In the genomic region with DNA sequence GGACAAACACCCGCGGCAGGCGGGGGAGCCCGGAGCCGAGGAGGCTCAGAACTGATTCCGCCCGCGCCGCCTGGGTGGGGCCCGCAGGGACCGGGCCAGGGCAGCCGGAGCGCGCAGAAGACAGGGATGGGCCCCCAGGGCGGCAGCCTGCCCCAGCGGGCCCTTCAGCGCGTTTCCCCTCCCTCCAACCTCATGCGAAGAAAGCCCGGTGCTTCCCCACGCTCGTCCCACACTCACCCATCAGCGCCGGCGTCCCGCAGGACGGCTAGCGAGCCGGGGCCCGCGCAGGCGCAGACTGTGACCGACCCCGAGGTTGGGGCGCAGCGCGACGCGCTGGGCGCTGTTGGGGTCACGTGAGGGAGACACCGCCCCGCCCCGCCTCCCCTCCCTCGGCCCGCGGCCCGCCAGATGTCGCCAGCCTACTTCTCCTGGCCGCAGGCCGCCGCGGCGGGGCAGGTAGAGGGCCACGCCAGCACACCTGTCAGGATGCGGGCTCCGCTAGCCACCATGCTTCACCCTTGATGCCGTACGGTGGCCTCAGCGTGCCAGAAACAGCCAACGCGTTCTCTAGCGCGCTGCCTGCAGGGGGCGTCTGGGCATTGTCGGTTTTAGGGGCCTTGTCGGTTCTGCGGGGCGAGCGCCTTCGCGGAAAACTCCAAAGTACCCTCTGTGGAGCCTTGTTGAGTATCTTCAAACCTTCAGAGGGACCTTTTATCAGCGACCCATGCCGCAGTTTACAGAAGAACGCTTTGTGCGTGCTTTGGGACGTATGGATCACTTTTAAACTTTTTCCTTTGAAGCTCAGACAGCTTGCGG, we compare ENCODE assay signal across 1 cellular context.
TF ChIP-seq lines count a peak whose summit lies in the region.

A gene with protein sequence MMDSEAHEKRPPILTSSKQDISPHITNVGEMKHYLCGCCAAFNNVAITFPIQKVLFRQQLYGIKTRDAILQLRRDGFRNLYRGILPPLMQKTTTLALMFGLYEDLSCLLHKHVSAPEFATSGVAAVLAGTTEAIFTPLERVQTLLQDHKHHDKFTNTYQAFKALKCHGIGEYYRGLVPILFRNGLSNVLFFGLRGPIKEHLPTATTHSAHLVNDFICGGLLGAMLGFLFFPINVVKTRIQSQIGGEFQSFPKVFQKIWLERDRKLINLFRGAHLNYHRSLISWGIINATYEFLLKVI (minus strand): TSS at position 297 of the 816 bp plus-strand sequence. CDS start 15,577 bp downstream, outside the sequence.

TF ChIP-seq in HepG2, 621 proteins besides CTCF, POLR2A, EP300 and RAD21 (continued from another document and continues in another):
- TF ChIP-seq, protein P1, sequence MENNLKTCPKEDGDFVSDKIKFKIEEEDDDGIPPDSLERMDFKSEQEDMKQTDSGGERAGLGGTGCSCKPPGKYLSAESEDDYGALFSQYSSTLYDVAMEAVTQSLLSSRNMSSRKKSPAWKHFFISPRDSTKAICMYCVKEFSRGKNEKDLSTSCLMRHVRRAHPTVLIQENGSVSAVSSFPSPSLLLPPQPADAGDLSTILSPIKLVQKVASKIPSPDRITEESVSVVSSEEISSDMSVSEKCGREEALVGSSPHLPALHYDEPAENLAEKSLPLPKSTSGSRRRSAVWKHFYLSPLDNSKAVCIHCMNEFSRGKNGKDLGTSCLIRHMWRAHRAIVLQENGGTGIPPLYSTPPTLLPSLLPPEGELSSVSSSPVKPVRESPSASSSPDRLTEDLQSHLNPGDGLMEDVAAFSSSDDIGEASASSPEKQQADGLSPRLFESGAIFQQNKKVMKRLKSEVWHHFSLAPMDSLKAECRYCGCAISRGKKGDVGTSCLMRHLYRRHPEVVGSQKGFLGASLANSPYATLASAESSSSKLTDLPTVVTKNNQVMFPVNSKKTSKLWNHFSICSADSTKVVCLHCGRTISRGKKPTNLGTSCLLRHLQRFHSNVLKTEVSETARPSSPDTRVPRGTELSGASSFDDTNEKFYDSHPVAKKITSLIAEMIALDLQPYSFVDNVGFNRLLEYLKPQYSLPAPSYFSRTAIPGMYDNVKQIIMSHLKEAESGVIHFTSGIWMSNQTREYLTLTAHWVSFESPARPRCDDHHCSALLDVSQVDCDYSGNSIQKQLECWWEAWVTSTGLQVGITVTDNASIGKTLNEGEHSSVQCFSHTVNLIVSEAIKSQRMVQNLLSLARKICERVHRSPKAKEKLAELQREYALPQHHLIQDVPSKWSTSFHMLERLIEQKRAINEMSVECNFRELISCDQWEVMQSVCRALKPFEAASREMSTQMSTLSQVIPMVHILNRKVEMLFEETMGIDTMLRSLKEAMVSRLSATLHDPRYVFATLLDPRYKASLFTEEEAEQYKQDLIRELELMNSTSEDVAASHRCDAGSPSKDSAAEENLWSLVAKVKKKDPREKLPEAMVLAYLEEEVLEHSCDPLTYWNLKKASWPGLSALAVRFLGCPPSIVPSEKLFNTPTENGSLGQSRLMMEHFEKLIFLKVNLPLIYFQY (CRISPR knock-in tag; IDR thresholded peaks at IDR 0.05; ENCODE audit: borderline replicate concordance) = peak; percentile 59; the same call in 1 of the 2 replicates
- TF ChIP-seq ATF1 (CRISPR knock-in tag; IDR thresholded peaks at IDR 0.05) (no peak), KDM6A (CRISPR knock-in tag; IDR thresholded peaks at IDR 0.05; ENCODE audit: low read depth) (peak; percentile 2; the same call in 1 of the 2 replicates), PHB2 (IDR thresholded peaks at IDR 0.05; ENCODE audit: partially characterized antibody) (no peak), CHCHD3 (CRISPR knock-in tag; IDR thresholded peaks at IDR 0.05) (peak; percentile 83), GATAD2A (CRISPR knock-in tag; IDR thresholded peaks at IDR 0.05) (peak; percentile 88), POLR2G (IDR thresholded peaks at IDR 0.05; ENCODE audit: low read depth, low read length) (peak; percentile 85), NBN (conservative IDR thresholded peaks at IDR 0.05) (no peak), SMAD9 (CRISPR knock-in tag; IDR thresholded peaks at IDR 0.05) (no peak), MXI1 (IDR thresholded peaks at IDR 0.05; ENCODE audit: borderline replicate concordance, low read depth, low read length) (peak; percentile 89; the same call in 2 of the 3 replicates), ZNF598 (CRISPR knock-in tag; IDR thresholded peaks at IDR 0.05; ENCODE audit: borderline replicate concordance) (0 out of 2 replicates have a peak, but pooled peaks have one; percentile 44), ZNF558 (CRISPR knock-in tag; IDR thresholded peaks at IDR 0.05; ENCODE audit: borderline replicate concordance) (peak; percentile 96; the same call in 1 of the 2 replicates), KAT8 (CRISPR knock-in tag; IDR thresholded peaks at IDR 0.05) (peak; percentile 92), ZBTB8A (CRISPR knock-in tag; IDR thresholded peaks at IDR 0.05; ENCODE audit: borderline replicate concordance, low read depth) (0 out of 2 replicates have a peak, but pooled peaks have one; percentile 69), SUZ12 (IDR thresholded peaks at IDR 0.05; ENCODE audit: low read depth, low read length) (no peak), ZNF556 (CRISPR knock-in tag; IDR thresholded peaks at IDR 0.05; ENCODE audit: borderline replicate concordance) (peak; percentile 94; the same call in 1 of the 2 replicates), ZMAT3 (CRISPR knock-in tag; conservative IDR thresholded peaks at IDR 0.05) (peak; percentile 99), ESRRA (CRISPR knock-in tag; IDR thresholded peaks at IDR 0.05; ENCODE audit: low read depth) (peak; percentile 65; the same call in 1 of the 2 replicates), ZNF343 (CRISPR knock-in tag; IDR thresholded peaks at IDR 0.05) (peak; percentile 36; the same call in 1 of the 2 replicates), SRSF9 (IDR thresholded peaks at IDR 0.05; ENCODE audit: borderline replicate concordance, insufficient read depth, low read depth, low read length, poor library complexity, severe bottlenecking) (no peak), ZNF17 (CRISPR knock-in tag; IDR thresholded peaks at IDR 0.05) (0 out of 2 replicates have a peak, but pooled peaks have one; percentile 50), ZFP62 (CRISPR knock-in tag; IDR thresholded peaks at IDR 0.05) (0 out of 2 replicates have a peak, but pooled peaks have one; percentile 26), ZNF615 (CRISPR knock-in tag; IDR thresholded peaks at IDR 0.05; ENCODE audit: borderline replicate concordance) (no peak), ZNF484 (CRISPR knock-in tag; IDR thresholded peaks at IDR 0.05; ENCODE audit: borderline replicate concordance, low read depth) (0 out of 2 replicates have a peak, but pooled peaks have one; percentile 38), TSC22D2 (CRISPR knock-in tag; IDR thresholded peaks at IDR 0.05; ENCODE audit: borderline replicate concordance) (peak; percentile 95; the same call in 1 of the 2 replicates), U2AF2 (IDR thresholded peaks at IDR 0.05; ENCODE audit: low read depth, low read length) (0 out of 2 replicates have a peak, but pooled peaks have one; percentile 25)
- TF ChIP-seq, protein P2, sequence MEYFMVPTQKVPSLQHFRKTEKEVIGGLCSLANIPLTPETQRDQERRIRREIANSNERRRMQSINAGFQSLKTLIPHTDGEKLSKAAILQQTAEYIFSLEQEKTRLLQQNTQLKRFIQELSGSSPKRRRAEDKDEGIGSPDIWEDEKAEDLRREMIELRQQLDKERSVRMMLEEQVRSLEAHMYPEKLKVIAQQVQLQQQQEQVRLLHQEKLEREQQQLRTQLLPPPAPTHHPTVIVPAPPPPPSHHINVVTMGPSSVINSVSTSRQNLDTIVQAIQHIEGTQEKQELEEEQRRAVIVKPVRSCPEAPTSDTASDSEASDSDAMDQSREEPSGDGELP (IDR thresholded peaks at IDR 0.05; ENCODE audit: borderline replicate concordance, low read depth) = peak; percentile 70; the same call in 1 of the 2 replicates
- TF ChIP-seq, protein P3, sequence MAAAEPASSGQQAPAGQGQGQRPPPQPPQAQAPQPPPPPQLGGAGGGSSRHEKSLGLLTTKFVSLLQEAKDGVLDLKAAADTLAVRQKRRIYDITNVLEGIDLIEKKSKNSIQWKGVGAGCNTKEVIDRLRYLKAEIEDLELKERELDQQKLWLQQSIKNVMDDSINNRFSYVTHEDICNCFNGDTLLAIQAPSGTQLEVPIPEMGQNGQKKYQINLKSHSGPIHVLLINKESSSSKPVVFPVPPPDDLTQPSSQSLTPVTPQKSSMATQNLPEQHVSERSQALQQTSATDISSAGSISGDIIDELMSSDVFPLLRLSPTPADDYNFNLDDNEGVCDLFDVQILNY (CRISPR knock-in tag; conservative IDR thresholded peaks at IDR 0.05) = 0 out of 2 replicates have a peak, but pooled peaks have one; percentile 43
- TF ChIP-seq, protein P4, sequence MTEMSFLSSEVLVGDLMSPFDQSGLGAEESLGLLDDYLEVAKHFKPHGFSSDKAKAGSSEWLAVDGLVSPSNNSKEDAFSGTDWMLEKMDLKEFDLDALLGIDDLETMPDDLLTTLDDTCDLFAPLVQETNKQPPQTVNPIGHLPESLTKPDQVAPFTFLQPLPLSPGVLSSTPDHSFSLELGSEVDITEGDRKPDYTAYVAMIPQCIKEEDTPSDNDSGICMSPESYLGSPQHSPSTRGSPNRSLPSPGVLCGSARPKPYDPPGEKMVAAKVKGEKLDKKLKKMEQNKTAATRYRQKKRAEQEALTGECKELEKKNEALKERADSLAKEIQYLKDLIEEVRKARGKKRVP (CRISPR knock-in tag; IDR thresholded peaks at IDR 0.05) = peak in 1 of 2 experiments; percentile 78; a peak in 2 of 4 replicates
- TF ChIP-seq, protein P5, sequence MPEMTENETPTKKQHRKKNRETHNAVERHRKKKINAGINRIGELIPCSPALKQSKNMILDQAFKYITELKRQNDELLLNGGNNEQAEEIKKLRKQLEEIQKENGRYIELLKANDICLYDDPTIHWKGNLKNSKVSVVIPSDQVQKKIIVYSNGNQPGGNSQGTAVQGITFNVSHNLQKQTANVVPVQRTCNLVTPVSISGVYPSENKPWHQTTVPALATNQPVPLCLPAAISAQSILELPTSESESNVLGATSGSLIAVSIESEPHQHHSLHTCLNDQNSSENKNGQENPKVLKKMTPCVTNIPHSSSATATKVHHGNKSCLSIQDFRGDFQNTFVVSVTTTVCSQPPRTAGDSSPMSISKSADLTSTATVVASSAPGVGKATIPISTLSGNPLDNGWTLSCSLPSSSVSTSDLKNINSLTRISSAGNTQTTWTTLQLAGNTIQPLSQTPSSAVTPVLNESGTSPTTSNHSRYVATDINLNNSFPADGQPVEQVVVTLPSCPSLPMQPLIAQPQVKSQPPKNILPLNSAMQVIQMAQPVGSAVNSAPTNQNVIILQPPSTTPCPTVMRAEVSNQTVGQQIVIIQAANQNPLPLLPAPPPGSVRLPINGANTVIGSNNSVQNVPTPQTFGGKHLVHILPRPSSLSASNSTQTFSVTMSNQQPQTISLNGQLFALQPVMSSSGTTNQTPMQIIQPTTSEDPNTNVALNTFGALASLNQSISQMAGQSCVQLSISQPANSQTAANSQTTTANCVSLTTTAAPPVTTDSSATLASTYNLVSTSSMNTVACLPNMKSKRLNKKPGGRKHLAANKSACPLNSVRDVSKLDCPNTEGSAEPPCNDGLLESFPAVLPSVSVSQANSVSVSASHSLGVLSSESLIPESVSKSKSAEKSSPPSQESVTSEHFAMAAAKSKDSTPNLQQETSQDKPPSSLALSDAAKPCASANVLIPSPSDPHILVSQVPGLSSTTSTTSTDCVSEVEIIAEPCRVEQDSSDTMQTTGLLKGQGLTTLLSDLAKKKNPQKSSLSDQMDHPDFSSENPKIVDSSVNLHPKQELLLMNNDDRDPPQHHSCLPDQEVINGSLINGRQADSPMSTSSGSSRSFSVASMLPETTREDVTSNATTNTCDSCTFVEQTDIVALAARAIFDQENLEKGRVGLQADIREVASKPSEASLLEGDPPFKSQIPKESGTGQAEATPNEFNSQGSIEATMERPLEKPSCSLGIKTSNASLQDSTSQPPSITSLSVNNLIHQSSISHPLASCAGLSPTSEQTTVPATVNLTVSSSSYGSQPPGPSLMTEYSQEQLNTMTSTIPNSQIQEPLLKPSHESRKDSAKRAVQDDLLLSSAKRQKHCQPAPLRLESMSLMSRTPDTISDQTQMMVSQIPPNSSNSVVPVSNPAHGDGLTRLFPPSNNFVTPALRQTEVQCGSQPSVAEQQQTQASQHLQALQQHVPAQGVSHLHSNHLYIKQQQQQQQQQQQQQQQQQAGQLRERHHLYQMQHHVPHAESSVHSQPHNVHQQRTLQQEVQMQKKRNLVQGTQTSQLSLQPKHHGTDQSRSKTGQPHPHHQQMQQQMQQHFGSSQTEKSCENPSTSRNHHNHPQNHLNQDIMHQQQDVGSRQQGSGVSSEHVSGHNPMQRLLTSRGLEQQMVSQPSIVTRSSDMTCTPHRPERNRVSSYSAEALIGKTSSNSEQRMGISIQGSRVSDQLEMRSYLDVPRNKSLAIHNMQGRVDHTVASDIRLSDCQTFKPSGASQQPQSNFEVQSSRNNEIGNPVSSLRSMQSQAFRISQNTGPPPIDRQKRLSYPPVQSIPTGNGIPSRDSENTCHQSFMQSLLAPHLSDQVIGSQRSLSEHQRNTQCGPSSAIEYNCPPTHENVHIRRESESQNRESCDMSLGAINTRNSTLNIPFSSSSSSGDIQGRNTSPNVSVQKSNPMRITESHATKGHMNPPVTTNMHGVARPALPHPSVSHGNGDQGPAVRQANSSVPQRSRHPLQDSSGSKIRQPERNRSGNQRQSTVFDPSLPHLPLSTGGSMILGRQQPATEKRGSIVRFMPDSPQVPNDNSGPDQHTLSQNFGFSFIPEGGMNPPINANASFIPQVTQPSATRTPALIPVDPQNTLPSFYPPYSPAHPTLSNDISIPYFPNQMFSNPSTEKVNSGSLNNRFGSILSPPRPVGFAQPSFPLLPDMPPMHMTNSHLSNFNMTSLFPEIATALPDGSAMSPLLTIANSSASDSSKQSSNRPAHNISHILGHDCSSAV (CRISPR knock-in tag; IDR thresholded peaks at IDR 0.05; ENCODE audit: borderline replicate concordance) = no peak
- TF ChIP-seq, protein P6, sequence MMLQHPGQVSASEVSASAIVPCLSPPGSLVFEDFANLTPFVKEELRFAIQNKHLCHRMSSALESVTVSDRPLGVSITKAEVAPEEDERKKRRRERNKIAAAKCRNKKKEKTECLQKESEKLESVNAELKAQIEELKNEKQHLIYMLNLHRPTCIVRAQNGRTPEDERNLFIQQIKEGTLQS (CRISPR knock-in tag; IDR thresholded peaks at IDR 0.05) = 0 out of 2 replicates have a peak, but pooled peaks have one; percentile 10
- TF ChIP-seq, protein P7, sequence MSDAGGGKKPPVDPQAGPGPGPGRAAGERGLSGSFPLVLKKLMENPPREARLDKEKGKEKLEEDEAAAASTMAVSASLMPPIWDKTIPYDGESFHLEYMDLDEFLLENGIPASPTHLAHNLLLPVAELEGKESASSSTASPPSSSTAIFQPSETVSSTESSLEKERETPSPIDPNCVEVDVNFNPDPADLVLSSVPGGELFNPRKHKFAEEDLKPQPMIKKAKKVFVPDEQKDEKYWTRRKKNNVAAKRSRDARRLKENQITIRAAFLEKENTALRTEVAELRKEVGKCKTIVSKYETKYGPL (CRISPR knock-in tag; IDR thresholded peaks at IDR 0.05) = no peak
- TF ChIP-seq, protein P8, sequence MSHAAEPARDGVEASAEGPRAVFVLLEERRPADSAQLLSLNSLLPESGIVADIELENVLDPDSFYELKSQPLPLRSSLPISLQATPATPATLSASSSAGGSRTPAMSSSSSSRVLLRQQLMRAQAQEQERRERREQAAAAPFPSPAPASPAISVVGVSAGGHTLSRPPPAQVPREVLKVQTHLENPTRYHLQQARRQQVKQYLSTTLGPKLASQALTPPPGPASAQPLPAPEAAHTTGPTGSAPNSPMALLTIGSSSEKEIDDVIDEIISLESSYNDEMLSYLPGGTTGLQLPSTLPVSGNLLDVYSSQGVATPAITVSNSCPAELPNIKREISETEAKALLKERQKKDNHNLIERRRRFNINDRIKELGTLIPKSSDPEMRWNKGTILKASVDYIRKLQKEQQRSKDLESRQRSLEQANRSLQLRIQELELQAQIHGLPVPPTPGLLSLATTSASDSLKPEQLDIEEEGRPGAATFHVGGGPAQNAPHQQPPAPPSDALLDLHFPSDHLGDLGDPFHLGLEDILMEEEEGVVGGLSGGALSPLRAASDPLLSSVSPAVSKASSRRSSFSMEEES (CRISPR knock-in tag; IDR thresholded peaks at IDR 0.05) = 0 out of 2 replicates have a peak, but pooled peaks have one; percentile 62
